ENCODE assay signal across 8 cellular contexts in genomic region chrX:45849261-45849660, GRCh38.
A peak's percentile ranks its signal among the peaks of the same experiment; 100 is the strongest.
DNase-seq lines count a peak whose midpoint lies in the region; ATAC-seq and TF ChIP-seq lines count a peak whose summit lies in the region.

No MANE protein-coding gene starts in this region.

- H3K27me3 ChIP-seq in heart left ventricle, result peaks cover 0 to 55% (median 0%) of the 10 kb centered on the region in 9 donors
- H3K27me3 ChIP-seq in right atrium auricular region, result peaks cover 3 to 4% of the 10 kb centered on the region in 2 donors

- peak overlapping the region; percentile 93 for H3K4me3 Mint-ChIP-seq in activated CD8-positive, alpha-beta T cell treated with anti-CD3 and anti-CD28 coated beads, Interleukin-2, amount 10 ng/mL, durations not matched to agents 7 days and 5 days
- peak overlapping the region; percentile 96 for H3K4me3 Mint-ChIP-seq in glutamatergic neuron (ENCODE audit: unreplicated experiment)
- H3K4me3 Mint-ChIP-seq in stimulated activated effector memory CD8-positive, alpha-beta T cell treated with anti-CD3 and anti-CD28 coated beads, Interleukin-12 subunit alpha, Interleukin-12 subunit beta, amount 100 ng/mL, for 72 hours, result peak overlapping the region; percentile 95

- TF ChIP-seq POLR2A in heart left ventricle (IDR thresholded peaks at IDR 0.05), result no peak

- peak overlapping the region in 7 of 12 donors; percentile 1 to 57 (median 15) for H3K4me3 ChIP-seq in heart left ventricle
- H3K4me3 ChIP-seq in right atrium auricular region, result no peak overlapping the region

- H3K27ac ChIP-seq in heart left ventricle (no peak overlapping the region), right atrium auricular region (no peak overlapping the region)

- H3K36me3 ChIP-seq in heart left ventricle, result no peaks in the 10 kb centered on the region
- no peaks in the 10 kb centered on the region for H3K36me3 ChIP-seq in right atrium auricular region

- H3K27ac Mint-ChIP-seq in activated CD8-positive, alpha-beta T cell treated with anti-CD3 and anti-CD28 coated beads, Interleukin-2, amount 10 ng/mL, durations not matched to agents 7 days and 5 days, result peak overlapping the region; percentile 41
- H3K27ac Mint-ChIP-seq in glutamatergic neuron (ENCODE audit: unreplicated experiment), result no peak overlapping the region
- peak overlapping the region; percentile 90 for H3K27ac Mint-ChIP-seq in stimulated activated effector memory CD8-positive, alpha-beta T cell treated with anti-CD3 and anti-CD28 coated beads, Interleukin-12 subunit alpha, Interleukin-12 subunit beta, amount 100 ng/mL, for 72 hours

- TF ChIP-seq CTCF in heart left ventricle (IDR thresholded peaks at IDR 0.05), result peak in 7 of 12 donors; percentile 18 to 45 (median 31)
- TF ChIP-seq CTCF in right atrium auricular region (IDR thresholded peaks at IDR 0.05), result peak in 1 of 2 donors; percentile 42
- no peak for TF ChIP-seq CTCF in glutamatergic neuron (IDR thresholded peaks at IDR 0.05; ENCODE audit: partially characterized antibody, unreplicated experiment)

- no peaks in the 10 kb centered on the region for H3K9me3 ChIP-seq in heart left ventricle
- no peaks in the 10 kb centered on the region for H3K9me3 ChIP-seq in right atrium auricular region

- H3K36me3 Mint-ChIP-seq in activated CD8-positive, alpha-beta T cell treated with anti-CD3 and anti-CD28 coated beads, Interleukin-2, amount 10 ng/mL, durations not matched to agents 7 days and 5 days (ENCODE audit: low read depth), result peaks cover 16% of the 10 kb centered on the region
- H3K36me3 Mint-ChIP-seq in glutamatergic neuron (ENCODE audit: unreplicated experiment), result no peaks in the 10 kb centered on the region
- H3K36me3 Mint-ChIP-seq in stimulated activated effector memory CD8-positive, alpha-beta T cell treated with anti-CD3 and anti-CD28 coated beads, Interleukin-12 subunit alpha, Interleukin-12 subunit beta, amount 100 ng/mL, for 72 hours, result peaks cover 73% of the 10 kb centered on the region

- no peaks in the 10 kb centered on the region for H3K27me3 Mint-ChIP-seq in activated CD8-positive, alpha-beta T cell treated with anti-CD3 and anti-CD28 coated beads, Interleukin-2, amount 10 ng/mL, durations not matched to agents 7 days and 5 days (ENCODE audit: low read depth)
- no peaks in the 10 kb centered on the region for H3K27me3 Mint-ChIP-seq in glutamatergic neuron (ENCODE audit: unreplicated experiment)

- no peak for DNase-seq in heart left ventricle
- no peak for DNase-seq in right atrium auricular region (ENCODE audit: low spot score)
- DNase-seq in NCI-H1417 treated with DMSO at 0.1 percent for 48 hours (lab: John Stamatoyannopoulos, UW), result peak; percentile 10
- peak; percentile 38 for DNase-seq in activated CD8-positive, alpha-beta T cell treated with anti-CD3 and anti-CD28 coated beads, Interleukin-2, amount 10 ng/mL, durations not matched to agents 7 days and 5 days
- no peak for DNase-seq in glutamatergic neuron
- no peak for DNase-seq in stimulated activated effector memory CD8-positive, alpha-beta T cell treated with anti-CD3 and anti-CD28 coated beads, Interleukin-12 subunit alpha, Interleukin-12 subunit beta, amount 100 ng/mL, for 72 hours (ENCODE audit: low spot score in 2 of 2)

- H3K4me1 ChIP-seq in heart left ventricle, result peaks cover 0 to 6% (median 0%) of the 10 kb centered on the region in 12 donors
- H3K4me1 ChIP-seq in right atrium auricular region, result peaks cover 0 to 5% of the 10 kb centered on the region in 2 donors

- POLR2A ChIA-PET in activated CD8-positive, alpha-beta T cell treated with anti-CD3 and anti-CD28 coated beads, Interleukin-2, amount 10 ng/mL, durations not matched to agents 7 days and 5 days (lab: Charles Lee), result no interaction called here

- H3K9me3 Mint-ChIP-seq in activated CD8-positive, alpha-beta T cell treated with anti-CD3 and anti-CD28 coated beads, Interleukin-2, amount 10 ng/mL, durations not matched to agents 7 days and 5 days (ENCODE audit: insufficient read depth), result no peaks in the 10 kb centered on the region
- H3K9me3 Mint-ChIP-seq in glutamatergic neuron (ENCODE audit: unreplicated experiment), result peaks cover 2% of the 10 kb centered on the region
- no peaks in the 10 kb centered on the region for H3K9me3 Mint-ChIP-seq in stimulated activated effector memory CD8-positive, alpha-beta T cell treated with anti-CD3 and anti-CD28 coated beads, Interleukin-12 subunit alpha, Interleukin-12 subunit beta, amount 100 ng/mL, for 72 hours

- H3K4me1 Mint-ChIP-seq in activated CD8-positive, alpha-beta T cell treated with anti-CD3 and anti-CD28 coated beads, Interleukin-2, amount 10 ng/mL, durations not matched to agents 7 days and 5 days (ENCODE audit: low read depth), result peaks cover 41% of the 10 kb centered on the region
- peaks cover 2% of the 10 kb centered on the region for H3K4me1 Mint-ChIP-seq in glutamatergic neuron (ENCODE audit: low read depth, unreplicated experiment)
- peaks cover 10% of the 10 kb centered on the region for H3K4me1 Mint-ChIP-seq in stimulated activated effector memory CD8-positive, alpha-beta T cell treated with anti-CD3 and anti-CD28 coated beads, Interleukin-12 subunit alpha, Interleukin-12 subunit beta, amount 100 ng/mL, for 72 hours

- 2 to 23% (median 14%) methylated on average over 4 of the region's 4 CpGs for WGBS in heart left ventricle, 4 donors

- intact Hi-C loops in heart left ventricle (cut with DNase I), result loop anchor here in 6 of 10 donors (5.0 to 10.0 kb wide), 4 partner anchors 254 to 524 kb away; no protein-coding TSS in a partner anchor

- ATAC-seq in heart left ventricle, result no peak
- no peak for ATAC-seq in activated CD8-positive, alpha-beta T cell treated with anti-CD3 and anti-CD28 coated beads, Interleukin-2, amount 10 ng/mL, durations not matched to agents 7 days and 5 days
- ATAC-seq in stimulated activated effector memory CD8-positive, alpha-beta T cell treated with anti-CD3 and anti-CD28 coated beads, Interleukin-12 subunit alpha, Interleukin-12 subunit beta, amount 100 ng/mL, for 72 hours, result no peak
- ATAC-seq in GM19455 (IDR thresholded peaks at IDR 0.05; ENCODE audit: unreplicated experiment), result no peak
- ATAC-seq in GM18511 (IDR thresholded peaks at IDR 0.05; ENCODE audit: unreplicated experiment), result no peak

- CTCF ChIA-PET in activated CD8-positive, alpha-beta T cell treated with anti-CD3 and anti-CD28 coated beads, Interleukin-2, amount 10 ng/mL, durations not matched to agents 7 days and 5 days (lab: Charles Lee), result interaction anchor here (0.8 to 2.8 kb wide), 8 partner anchors 17 to 527 kb away, joined by 3 to 13 read pairs (median 4); no protein-coding TSS in a partner anchor

Comparison
In these comparisons a context has a peak if more than half of its experiments do, and no peak if none do; other contexts are left out.
1. H3K4me3 ChIP-seq: peak in heart left ventricle (7 of 12); none in right atrium auricular region (0 of 2).
2. DNase-seq: peak in NCI-H1417 treated with DMSO at 0.1 percent for 48 hours (single experiment) and activated CD8-positive, alpha-beta T cell treated with anti-CD3 and anti-CD28 coated beads, Interleukin-2, amount 10 ng/mL, durations not matched to agents 7 days and 5 days (single experiment); none in heart left ventricle (0 of 5), right atrium auricular region (single experiment), glutamatergic neuron (single experiment) and stimulated activated effector memory CD8-positive, alpha-beta T cell treated with anti-CD3 and anti-CD28 coated beads, Interleukin-12 subunit alpha, Interleukin-12 subunit beta, amount 100 ng/mL, for 72 hours (0 of 2).
3. Peak in every context shown above with its lines, with median percentiles within 50 percentile points of each other: H3K4me3 Mint-ChIP-seq.